21 cellular contexts compared by ENCODE assay signal in the genomic region with DNA sequence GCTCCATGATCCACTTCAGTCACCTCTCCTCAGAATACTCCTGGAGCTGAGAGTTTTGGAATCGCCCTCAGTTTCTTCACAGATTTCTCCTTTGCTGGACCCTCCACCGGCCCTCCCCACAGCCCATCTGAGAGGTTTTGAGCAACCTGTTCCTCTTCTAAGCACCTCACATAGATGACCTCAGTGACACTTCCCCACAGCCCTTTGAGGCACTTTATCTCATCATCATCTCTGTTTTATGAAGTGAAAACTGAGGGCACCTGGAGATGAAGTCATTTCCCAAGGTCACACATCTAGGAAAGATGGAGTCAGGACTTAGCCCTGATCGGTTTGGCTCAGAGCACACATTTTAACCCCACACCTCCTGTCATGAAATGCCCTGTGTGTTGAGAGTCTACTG.
"Had no signal": no experiment of that assay in that cellular context is flagged by ENCODE, and none has a peak within 500 bp of the region (broad histone marks: within the 10 kb centered on the region; RNA-seq: fewer than 3 reads in every experiment).

No MANE protein-coding gene starts in this region.

- FAIRE-seq: islet of Langerhans had no signal

- H3K36me3 ChIP-seq: colonic mucosa, heart right ventricle, prostate gland, right lobe of liver, tibial nerve, upper lobe of right lung, vagina had no signal

- H3K4me1 ChIP-seq: colonic mucosa, parathyroid adenoma, prostate gland, testis, vagina had no signal

- H2AFZ ChIP-seq: parathyroid adenoma had no signal

- DNase-seq: colonic mucosa; effector CD4-positive, alpha-beta T cell; endodermal cell; foreskin melanocyte; heart right ventricle; hypothalamus; kidney glomerular epithelial cell; mammary epithelial cell; retina; right lobe of liver; stimulated activated CD4-positive, alpha-beta T cell treated with anti-CD3 and anti-CD28 coated beads, Interleukin-4, amount 100 ng/mL, for 1 hour; stimulated activated CD8-positive, alpha-beta memory T cell treated with anti-CD3 and anti-CD28 coated beads, Interleukin-4, amount 100 ng/mL, for 48 hours; stimulated activated naive B cell treated with anti-CD40 and anti-IgM and Interleukin-4, amounts not matched to agents 10 μg/mL and 1 μg/mL and 100 μg/mL, for 72 hours; stimulated activated naive CD8-positive, alpha-beta T cell treated with anti-CD3 and anti-CD28 coated beads, Interleukin-15, amount 100 ng/mL, for 72 hours; testis; upper lobe of right lung had no signal

- H3K4me3 ChIP-seq: colonic mucosa, heart right ventricle, prostate gland, right lobe of liver, testis, tibial nerve, upper lobe of right lung, vagina had no signal

- H3K79me2 ChIP-seq: parathyroid adenoma had no signal

- H3K9ac ChIP-seq: parathyroid adenoma had no signal

- ATAC-seq: heart right ventricle; stimulated activated naive B cell treated with anti-CD40 and anti-IgM and Interleukin-4, amounts not matched to agents 10 μg/mL and 1 μg/mL and 100 μg/mL, for 72 hours; stimulated activated naive CD8-positive, alpha-beta T cell treated with anti-CD3 and anti-CD28 coated beads, Interleukin-15, amount 100 ng/mL, for 72 hours had no signal

- H3K9me3 ChIP-seq: colonic mucosa, heart right ventricle, prostate gland, right lobe of liver, testis, tibial nerve, upper lobe of right lung, vagina had no signal

- H3K27me3 ChIP-seq: colonic mucosa, right lobe of liver, testis, tibial nerve, upper lobe of right lung, vagina had no signal

- H3K27ac ChIP-seq: colonic mucosa, heart right ventricle, parathyroid adenoma, prostate gland, right lobe of liver, testis, tibial nerve, upper lobe of right lung, vagina had no signal
